ENCODE assay signal across 8 cellular contexts in genomic region chr19:13794752-13795589, GRCh38. TPM values are rescaled to one million over a fixed set of nuclear protein-coding genes. Genes with fewer than 3 reads are reported as not detected.
DNase-seq lines count a peak whose midpoint lies in the region; ATAC-seq and TF ChIP-seq lines count a peak whose summit lies in the region.

TSS of gene ZSWIM4 (plus strand) at chr19:13795443. CDS start at chr19:13795649, 206 bp downstream.

- peak within 1 kb of the TSS; percentile 99 for H3K4me3 ChIP-seq in epithelial cell of proximal tubule (ENCODE audit: low read depth, low read length)

- no peak for TF ChIP-seq CTCF in epithelial cell of proximal tubule (conservative IDR thresholded peaks at IDR 0.05; ENCODE audit: low read depth, low read length)

- peak within 1 kb of the TSS; percentile 95 to 99 (median 97) for H3K27ac Mint-ChIP-seq in IgD-negative memory B cell

- peak; percentile 92 for DNase-seq in DMS114 treated with DMSO at 0.1 percent for 48 hours (lab: John Stamatoyannopoulos, UW; ENCODE audit: unreplicated experiment)
- DNase-seq in OCI-M1 (lab: John Stamatoyannopoulos, UW), result peak; percentile 100
- DNase-seq in activated T-cell treated with anti-CD3 and anti-CD28 coated beads for 48 hours (ENCODE audit: low read depth), result peak; percentile 95
- peak; percentile 79 for DNase-seq in epithelial cell of proximal tubule (ENCODE audit: low read depth)
- DNase-seq in mucosa of gallbladder (ENCODE audit: low spot score), result peak; percentile 99
- DNase-seq in stimulated activated CD8-positive, alpha-beta memory T cell treated with anti-CD3 and anti-CD28 coated beads, Interleukin-4, amount 100 ng/mL, for 24 hours (ENCODE audit: low read depth), result peak; percentile 92

- H3K36me3 Mint-ChIP-seq in IgD-negative memory B cell, result no peaks in the 10 kb centered on the region

- no peaks in the 10 kb centered on the region for H3K27me3 Mint-ChIP-seq in IgD-negative memory B cell

- H3K9me3 Mint-ChIP-seq in IgD-negative memory B cell, result no peaks in the 10 kb centered on the region

- H3K4me3 Mint-ChIP-seq in IgD-negative memory B cell, result peak within 1 kb of the TSS; percentile 93 to 100 (median 99)

- peaks cover 18 to 23% (median 22%) of the 10 kb centered on the region in 3 donors for H3K4me1 Mint-ChIP-seq in IgD-negative memory B cell

- ATAC-seq in GM21576 (IDR thresholded peaks at IDR 0.05; ENCODE audit: unreplicated experiment), result peak; percentile 91

RNA-seq across cellular contexts. Expression of gene ZSWIM4, which starts in this region (rescaled TPM):
- polyA plus RNA-seq in IgD-negative memory B cell, result 1.2 TPM
- 9.4 and 13.5 TPM in 2 replicates for total RNA-seq in epithelial cell of proximal tubule
- 11.2 TPM for total RNA-seq in mucosa of gallbladder

Comparison
In these comparisons a context has a peak if more than half of its experiments do, and no peak if none do; other contexts are left out.
1. Peak in every context shown above with its lines: DNase-seq, ATAC-seq and H3K4me3 ChIP-seq.